Comparison of ENCODE assay signal across 8 cellular contexts in genomic region chr17:40516581-40517285, GRCh38. TPM values are rescaled to one million over a fixed set of nuclear protein-coding genes. Genes with fewer than 3 reads are reported as not detected.
DNase-seq lines count a peak whose midpoint lies in the region; ATAC-seq and TF ChIP-seq lines count a peak whose summit lies in the region.

No MANE protein-coding gene starts in this region.

- peak overlapping the region; percentile 94 for H3K27ac Mint-ChIP-seq in activated CD4-positive, alpha-beta T cell treated with anti-CD3 and anti-CD28 coated beads, Interleukin-2, amount 10 ng/mL, durations not matched to agents 24 days and 14 days

- intact Hi-C loops in activated CD4-positive, alpha-beta T cell treated with anti-CD3 and anti-CD28 coated beads, Interleukin-2, amount 10 ng/mL, durations not matched to agents 24 days and 14 days (cut with micrococcal nuclease): loop anchor here (1.0 kb wide), 2 partner anchors 15 to 36 kb away; no protein-coding TSS in a partner anchor

- H3K27ac ChIP-seq in foreskin keratinocyte: peak overlapping the region; percentile 94

- H3K4me1 ChIP-seq in foreskin keratinocyte: peaks cover 47% of the 10 kb centered on the region

- H3K4me3 Mint-ChIP-seq in activated CD4-positive, alpha-beta T cell treated with anti-CD3 and anti-CD28 coated beads, Interleukin-2, amount 10 ng/mL, durations not matched to agents 24 days and 14 days: peak overlapping the region; percentile 87

- ATAC-seq in GM18511 (IDR thresholded peaks at IDR 0.05; ENCODE audit: unreplicated experiment) (peak; percentile 72), foreskin keratinocyte (no peak), HG02884 (IDR thresholded peaks at IDR 0.05; ENCODE audit: unreplicated experiment) (no peak)

- no peaks in the 10 kb centered on the region for H3K27me3 ChIP-seq in foreskin keratinocyte

- peaks cover 7% of the 10 kb centered on the region for H3K9me3 Mint-ChIP-seq in activated CD4-positive, alpha-beta T cell treated with anti-CD3 and anti-CD28 coated beads, Interleukin-2, amount 10 ng/mL, durations not matched to agents 24 days and 14 days

- peaks cover 71% of the 10 kb centered on the region for H3K4me1 Mint-ChIP-seq in activated CD4-positive, alpha-beta T cell treated with anti-CD3 and anti-CD28 coated beads, Interleukin-2, amount 10 ng/mL, durations not matched to agents 24 days and 14 days

- DNase-seq in Kasumi-1 (lab: John Stamatoyannopoulos, UW) (peak; percentile 86 to 95), foreskin keratinocyte (peak in 1 of 2 donors; percentile 84), NCI-H1694 (lab: John Stamatoyannopoulos, UW) (no peak), NCI-H510A treated with DMSO at 0.1 percent for 48 hours (lab: John Stamatoyannopoulos, UW) (no peak)
- peak; percentile 94 for DNase-seq in activated CD4-positive, alpha-beta T cell treated with anti-CD3 and anti-CD28 coated beads, Interleukin-2, amount 10 ng/mL, durations not matched to agents 24 days and 14 days
- peak in 5 of 6 experiments; percentile 40 to 86 (median 84) for DNase-seq in stimulated activated naive CD4-positive, alpha-beta T cell (lab: John Stamatoyannopoulos, UW)

- H3K27me3 Mint-ChIP-seq in activated CD4-positive, alpha-beta T cell treated with anti-CD3 and anti-CD28 coated beads, Interleukin-2, amount 10 ng/mL, durations not matched to agents 24 days and 14 days: no peaks in the 10 kb centered on the region

- H3K36me3 Mint-ChIP-seq in activated CD4-positive, alpha-beta T cell treated with anti-CD3 and anti-CD28 coated beads, Interleukin-2, amount 10 ng/mL, durations not matched to agents 24 days and 14 days (ENCODE audit: low read depth): peaks cover 40% of the 10 kb centered on the region

- no peak for TF ChIP-seq CTCF in foreskin keratinocyte (conservative IDR thresholded peaks at IDR 0.05)

RNA-seq across cellular contexts. Expression of gene TNS4, which starts 15.3 kb away (rescaled TPM):
- total RNA-seq in activated CD4-positive, alpha-beta T cell treated with anti-CD3 and anti-CD28 coated beads, Interleukin-2, amount 10 ng/mL, durations not matched to agents 24 days and 14 days: 13.1 and 16.8 TPM in 2 replicates
- 285 and 352 TPM in 2 replicates for total RNA-seq in foreskin keratinocyte
- polyA plus RNA-seq in foreskin keratinocyte: 271 and 305 TPM in 2 replicates

RNA-seq across cellular contexts. Expression of gene CCR7, which starts 48.5 kb away (rescaled TPM):
- 217 and 220 TPM in 2 replicates for total RNA-seq in activated CD4-positive, alpha-beta T cell treated with anti-CD3 and anti-CD28 coated beads, Interleukin-2, amount 10 ng/mL, durations not matched to agents 24 days and 14 days
- not detected in 2 replicates for total RNA-seq in foreskin keratinocyte
- polyA plus RNA-seq in foreskin keratinocyte: not detected in 2 replicates

Comparison
In these comparisons a context has a peak if more than half of its experiments do, and no peak if none do; other contexts are left out.
1. DNase-seq: peak in Kasumi-1 (2 of 2), activated CD4-positive, alpha-beta T cell treated with anti-CD3 and anti-CD28 coated beads, Interleukin-2, amount 10 ng/mL, durations not matched to agents 24 days and 14 days (single experiment) and stimulated activated naive CD4-positive, alpha-beta T cell (5 of 6); none in NCI-H1694 (single experiment) and NCI-H510A treated with DMSO at 0.1 percent for 48 hours (single experiment).
2. RNA of gene TNS4, which starts 15.3 kb away (total RNA-seq): 285 to 352 TPM in foreskin keratinocyte; 13.1 to 16.8 TPM in activated CD4-positive, alpha-beta T cell treated with anti-CD3 and anti-CD28 coated beads, Interleukin-2, amount 10 ng/mL, durations not matched to agents 24 days and 14 days; every median in the first group is over 10 times any median in the second.
3. RNA of gene CCR7, which starts 48.5 kb away (total RNA-seq): 217 to 220 TPM in activated CD4-positive, alpha-beta T cell treated with anti-CD3 and anti-CD28 coated beads, Interleukin-2, amount 10 ng/mL, durations not matched to agents 24 days and 14 days; not detected in foreskin keratinocyte; every median in the first group is over 100 times any median in the second.